1 cellular context compared by ENCODE assay signal in the genomic region with DNA sequence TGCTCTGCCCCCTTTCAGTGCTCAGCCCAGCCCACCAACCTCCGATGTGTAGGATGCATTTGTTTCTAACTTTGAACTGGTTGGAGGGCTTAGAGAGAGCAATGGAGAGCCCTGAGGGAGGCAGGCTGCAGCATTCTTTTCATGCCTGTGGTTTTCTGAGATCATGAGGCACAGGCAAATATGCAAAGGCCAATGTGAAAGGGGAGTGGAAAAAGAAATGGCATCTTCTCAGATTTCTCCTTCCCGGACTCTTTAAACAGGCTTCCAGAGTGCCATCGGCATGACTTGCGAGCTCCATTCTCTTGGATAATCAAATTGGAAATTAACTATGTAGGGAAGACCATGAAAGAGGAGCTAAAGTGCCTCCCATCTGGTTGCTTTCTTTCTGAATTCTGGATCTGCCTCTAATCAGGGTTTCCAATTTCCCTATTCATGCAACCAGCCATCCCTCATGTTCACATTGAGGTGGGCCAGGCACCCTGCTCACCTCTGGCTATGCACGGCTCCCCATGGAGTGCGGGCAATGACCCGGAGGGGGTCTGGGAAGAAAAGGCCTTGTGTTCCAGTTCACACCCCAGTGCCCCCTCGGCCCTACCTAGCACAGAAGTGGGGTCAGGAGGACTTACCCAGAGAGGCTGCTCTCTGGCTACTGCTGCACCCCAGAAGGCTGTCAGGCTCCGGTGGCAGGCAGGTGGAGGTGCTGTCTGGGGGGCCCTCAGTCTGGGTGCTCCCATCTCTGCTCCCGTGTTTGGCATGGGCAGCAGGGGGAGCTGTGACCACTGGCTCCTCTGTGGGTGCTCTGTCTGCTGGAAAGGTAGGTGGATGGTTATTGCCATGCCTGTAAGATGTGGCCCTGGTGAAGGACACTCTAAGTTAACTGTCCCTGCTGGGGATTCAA.
A peak's percentile ranks its signal among the peaks of the same experiment; 100 is the strongest.
TF ChIP-seq lines count a peak whose summit lies in the region.

No MANE protein-coding gene starts in this region.

TF ChIP-seq in HepG2, 621 proteins besides CTCF, POLR2A, EP300 and RAD21 (continued from another document and continues in another):
- TF ChIP-seq TFAP4 (IDR thresholded peaks at IDR 0.05; ENCODE audit: borderline replicate concordance, low read depth), result no peak
- 0 out of 2 replicates have a peak, but pooled peaks have one; percentile 5 for TF ChIP-seq GABPB1 (CRISPR knock-in tag; IDR thresholded peaks at IDR 0.05)
- TF ChIP-seq ZNF841 (CRISPR knock-in tag; IDR thresholded peaks at IDR 0.05; ENCODE audit: borderline replicate concordance), result no peak
- TF ChIP-seq STAG1 (CRISPR knock-in tag; IDR thresholded peaks at IDR 0.05), result peak; percentile 47
- TF ChIP-seq HOMEZ (CRISPR knock-in tag; IDR thresholded peaks at IDR 0.05; ENCODE audit: low read depth), result 0 out of 2 replicates have a peak, but pooled peaks have one; percentile 26
- no peak for TF ChIP-seq CEBPG (CRISPR knock-in tag; IDR thresholded peaks at IDR 0.05)
- TF ChIP-seq ZNF629 (CRISPR knock-in tag; conservative IDR thresholded peaks at IDR 0.05), result no peak
- no peak for TF ChIP-seq GTF3A (CRISPR knock-in tag; conservative IDR thresholded peaks at IDR 0.05)
- TF ChIP-seq ZNF790 (CRISPR knock-in tag; IDR thresholded peaks at IDR 0.05; ENCODE audit: borderline replicate concordance), result no peak
- TF ChIP-seq, protein P1, sequence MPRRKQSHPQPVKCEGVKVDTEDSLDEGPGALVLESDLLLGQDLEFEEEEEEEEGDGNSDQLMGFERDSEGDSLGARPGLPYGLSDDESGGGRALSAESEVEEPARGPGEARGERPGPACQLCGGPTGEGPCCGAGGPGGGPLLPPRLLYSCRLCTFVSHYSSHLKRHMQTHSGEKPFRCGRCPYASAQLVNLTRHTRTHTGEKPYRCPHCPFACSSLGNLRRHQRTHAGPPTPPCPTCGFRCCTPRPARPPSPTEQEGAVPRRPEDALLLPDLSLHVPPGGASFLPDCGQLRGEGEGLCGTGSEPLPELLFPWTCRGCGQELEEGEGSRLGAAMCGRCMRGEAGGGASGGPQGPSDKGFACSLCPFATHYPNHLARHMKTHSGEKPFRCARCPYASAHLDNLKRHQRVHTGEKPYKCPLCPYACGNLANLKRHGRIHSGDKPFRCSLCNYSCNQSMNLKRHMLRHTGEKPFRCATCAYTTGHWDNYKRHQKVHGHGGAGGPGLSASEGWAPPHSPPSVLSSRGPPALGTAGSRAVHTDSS (CRISPR knock-in tag; conservative IDR thresholded peaks at IDR 0.05), result no peak
- TF ChIP-seq ZFYVE20 (CRISPR knock-in tag; IDR thresholded peaks at IDR 0.05; ENCODE audit: borderline replicate concordance, low read depth), result no peak
- TF ChIP-seq ZNF850 (CRISPR knock-in tag; conservative IDR thresholded peaks at IDR 0.05), result no peak
- no peak for TF ChIP-seq RBM22 (optimal IDR thresholded peaks at IDR 0.05; ENCODE audit: low read length)
- no peak for TF ChIP-seq MED13 (CRISPR knock-in tag; IDR thresholded peaks at IDR 0.05)
- TF ChIP-seq RBM39 (IDR thresholded peaks at IDR 0.05; ENCODE audit: low read depth, low read length, poor library complexity, severe bottlenecking), result no peak
- TF ChIP-seq PCBP1 (IDR thresholded peaks at IDR 0.05; ENCODE audit: borderline replicate concordance, low read depth, low read length), result no peak
- no peak for TF ChIP-seq EEA1 (CRISPR knock-in tag; IDR thresholded peaks at IDR 0.05; ENCODE audit: borderline replicate concordance)
- no peak for TF ChIP-seq HOXA3 (CRISPR knock-in tag; IDR thresholded peaks at IDR 0.05)
- no peak for TF ChIP-seq ZFP1 (CRISPR knock-in tag; IDR thresholded peaks at IDR 0.05)
- no peak for TF ChIP-seq ZNF446 (CRISPR knock-in tag; IDR thresholded peaks at IDR 0.05)
- no peak for TF ChIP-seq ZBTB20 (CRISPR knock-in tag; IDR thresholded peaks at IDR 0.05; ENCODE audit: borderline replicate concordance, low read depth)
- no peak for TF ChIP-seq SPEN (CRISPR knock-in tag; IDR thresholded peaks at IDR 0.05; ENCODE audit: low read depth)
- TF ChIP-seq ZNF143 (CRISPR knock-in tag; IDR thresholded peaks at IDR 0.05), result no peak
- TF ChIP-seq ZNF772 (CRISPR knock-in tag; IDR thresholded peaks at IDR 0.05), result no peak
- TF ChIP-seq TCF12 (IDR thresholded peaks at IDR 0.05), result no peak
- no peak for TF ChIP-seq TCF12 (CRISPR knock-in tag; IDR thresholded peaks at IDR 0.05)
- no peak for TF ChIP-seq PREB (CRISPR knock-in tag; IDR thresholded peaks at IDR 0.05)
- TF ChIP-seq, protein P2, sequence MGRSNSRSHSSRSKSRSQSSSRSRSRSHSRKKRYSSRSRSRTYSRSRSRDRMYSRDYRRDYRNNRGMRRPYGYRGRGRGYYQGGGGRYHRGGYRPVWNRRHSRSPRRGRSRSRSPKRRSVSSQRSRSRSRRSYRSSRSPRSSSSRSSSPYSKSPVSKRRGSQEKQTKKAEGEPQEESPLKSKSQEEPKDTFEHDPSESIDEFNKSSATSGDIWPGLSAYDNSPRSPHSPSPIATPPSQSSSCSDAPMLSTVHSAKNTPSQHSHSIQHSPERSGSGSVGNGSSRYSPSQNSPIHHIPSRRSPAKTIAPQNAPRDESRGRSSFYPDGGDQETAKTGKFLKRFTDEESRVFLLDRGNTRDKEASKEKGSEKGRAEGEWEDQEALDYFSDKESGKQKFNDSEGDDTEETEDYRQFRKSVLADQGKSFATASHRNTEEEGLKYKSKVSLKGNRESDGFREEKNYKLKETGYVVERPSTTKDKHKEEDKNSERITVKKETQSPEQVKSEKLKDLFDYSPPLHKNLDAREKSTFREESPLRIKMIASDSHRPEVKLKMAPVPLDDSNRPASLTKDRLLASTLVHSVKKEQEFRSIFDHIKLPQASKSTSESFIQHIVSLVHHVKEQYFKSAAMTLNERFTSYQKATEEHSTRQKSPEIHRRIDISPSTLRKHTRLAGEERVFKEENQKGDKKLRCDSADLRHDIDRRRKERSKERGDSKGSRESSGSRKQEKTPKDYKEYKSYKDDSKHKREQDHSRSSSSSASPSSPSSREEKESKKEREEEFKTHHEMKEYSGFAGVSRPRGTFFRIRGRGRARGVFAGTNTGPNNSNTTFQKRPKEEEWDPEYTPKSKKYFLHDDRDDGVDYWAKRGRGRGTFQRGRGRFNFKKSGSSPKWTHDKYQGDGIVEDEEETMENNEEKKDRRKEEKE (IDR thresholded peaks at IDR 0.05), result no peak
- no peak for TF ChIP-seq ZNF235 (CRISPR knock-in tag; IDR thresholded peaks at IDR 0.05; ENCODE audit: borderline replicate concordance)
- no peak for TF ChIP-seq ZNF414 (CRISPR knock-in tag; IDR thresholded peaks at IDR 0.05)
- TF ChIP-seq RBAK (CRISPR knock-in tag; IDR thresholded peaks at IDR 0.05), result no peak
- no peak for TF ChIP-seq ZNF562 (CRISPR knock-in tag; IDR thresholded peaks at IDR 0.05; ENCODE audit: borderline replicate concordance)
- TF ChIP-seq, protein P3, sequence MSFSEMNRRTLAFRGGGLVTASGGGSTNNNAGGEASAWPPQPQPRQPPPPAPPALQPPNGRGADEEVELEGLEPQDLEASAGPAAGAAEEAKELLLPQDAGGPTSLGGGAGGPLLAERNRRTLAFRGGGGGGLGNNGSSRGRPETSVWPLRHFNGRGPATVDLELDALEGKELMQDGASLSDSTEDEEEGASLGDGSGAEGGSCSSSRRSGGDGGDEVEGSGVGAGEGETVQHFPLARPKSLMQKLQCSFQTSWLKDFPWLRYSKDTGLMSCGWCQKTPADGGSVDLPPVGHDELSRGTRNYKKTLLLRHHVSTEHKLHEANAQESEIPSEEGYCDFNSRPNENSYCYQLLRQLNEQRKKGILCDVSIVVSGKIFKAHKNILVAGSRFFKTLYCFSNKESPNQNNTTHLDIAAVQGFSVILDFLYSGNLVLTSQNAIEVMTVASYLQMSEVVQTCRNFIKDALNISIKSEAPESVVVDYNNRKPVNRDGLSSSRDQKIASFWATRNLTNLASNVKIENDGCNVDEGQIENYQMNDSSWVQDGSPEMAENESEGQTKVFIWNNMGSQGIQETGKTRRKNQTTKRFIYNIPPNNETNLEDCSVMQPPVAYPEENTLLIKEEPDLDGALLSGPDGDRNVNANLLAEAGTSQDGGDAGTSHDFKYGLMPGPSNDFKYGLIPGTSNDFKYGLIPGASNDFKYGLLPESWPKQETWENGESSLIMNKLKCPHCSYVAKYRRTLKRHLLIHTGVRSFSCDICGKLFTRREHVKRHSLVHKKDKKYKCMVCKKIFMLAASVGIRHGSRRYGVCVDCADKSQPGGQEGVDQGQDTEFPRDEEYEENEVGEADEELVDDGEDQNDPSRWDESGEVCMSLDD (CRISPR knock-in tag; IDR thresholded peaks at IDR 0.05; ENCODE audit: borderline replicate concordance), result no peak
- no peak for TF ChIP-seq ZNF329 (CRISPR knock-in tag; IDR thresholded peaks at IDR 0.05; ENCODE audit: low read depth)
- TF ChIP-seq CC2D1A (CRISPR knock-in tag; IDR thresholded peaks at IDR 0.05), result no peak
- TF ChIP-seq, protein P4, sequence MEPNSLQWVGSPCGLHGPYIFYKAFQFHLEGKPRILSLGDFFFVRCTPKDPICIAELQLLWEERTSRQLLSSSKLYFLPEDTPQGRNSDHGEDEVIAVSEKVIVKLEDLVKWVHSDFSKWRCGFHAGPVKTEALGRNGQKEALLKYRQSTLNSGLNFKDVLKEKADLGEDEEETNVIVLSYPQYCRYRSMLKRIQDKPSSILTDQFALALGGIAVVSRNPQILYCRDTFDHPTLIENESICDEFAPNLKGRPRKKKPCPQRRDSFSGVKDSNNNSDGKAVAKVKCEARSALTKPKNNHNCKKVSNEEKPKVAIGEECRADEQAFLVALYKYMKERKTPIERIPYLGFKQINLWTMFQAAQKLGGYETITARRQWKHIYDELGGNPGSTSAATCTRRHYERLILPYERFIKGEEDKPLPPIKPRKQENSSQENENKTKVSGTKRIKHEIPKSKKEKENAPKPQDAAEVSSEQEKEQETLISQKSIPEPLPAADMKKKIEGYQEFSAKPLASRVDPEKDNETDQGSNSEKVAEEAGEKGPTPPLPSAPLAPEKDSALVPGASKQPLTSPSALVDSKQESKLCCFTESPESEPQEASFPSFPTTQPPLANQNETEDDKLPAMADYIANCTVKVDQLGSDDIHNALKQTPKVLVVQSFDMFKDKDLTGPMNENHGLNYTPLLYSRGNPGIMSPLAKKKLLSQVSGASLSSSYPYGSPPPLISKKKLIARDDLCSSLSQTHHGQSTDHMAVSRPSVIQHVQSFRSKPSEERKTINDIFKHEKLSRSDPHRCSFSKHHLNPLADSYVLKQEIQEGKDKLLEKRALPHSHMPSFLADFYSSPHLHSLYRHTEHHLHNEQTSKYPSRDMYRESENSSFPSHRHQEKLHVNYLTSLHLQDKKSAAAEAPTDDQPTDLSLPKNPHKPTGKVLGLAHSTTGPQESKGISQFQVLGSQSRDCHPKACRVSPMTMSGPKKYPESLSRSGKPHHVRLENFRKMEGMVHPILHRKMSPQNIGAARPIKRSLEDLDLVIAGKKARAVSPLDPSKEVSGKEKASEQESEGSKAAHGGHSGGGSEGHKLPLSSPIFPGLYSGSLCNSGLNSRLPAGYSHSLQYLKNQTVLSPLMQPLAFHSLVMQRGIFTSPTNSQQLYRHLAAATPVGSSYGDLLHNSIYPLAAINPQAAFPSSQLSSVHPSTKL (CRISPR knock-in tag; IDR thresholded peaks at IDR 0.05), result peak; percentile 41
- TF ChIP-seq, protein P5, sequence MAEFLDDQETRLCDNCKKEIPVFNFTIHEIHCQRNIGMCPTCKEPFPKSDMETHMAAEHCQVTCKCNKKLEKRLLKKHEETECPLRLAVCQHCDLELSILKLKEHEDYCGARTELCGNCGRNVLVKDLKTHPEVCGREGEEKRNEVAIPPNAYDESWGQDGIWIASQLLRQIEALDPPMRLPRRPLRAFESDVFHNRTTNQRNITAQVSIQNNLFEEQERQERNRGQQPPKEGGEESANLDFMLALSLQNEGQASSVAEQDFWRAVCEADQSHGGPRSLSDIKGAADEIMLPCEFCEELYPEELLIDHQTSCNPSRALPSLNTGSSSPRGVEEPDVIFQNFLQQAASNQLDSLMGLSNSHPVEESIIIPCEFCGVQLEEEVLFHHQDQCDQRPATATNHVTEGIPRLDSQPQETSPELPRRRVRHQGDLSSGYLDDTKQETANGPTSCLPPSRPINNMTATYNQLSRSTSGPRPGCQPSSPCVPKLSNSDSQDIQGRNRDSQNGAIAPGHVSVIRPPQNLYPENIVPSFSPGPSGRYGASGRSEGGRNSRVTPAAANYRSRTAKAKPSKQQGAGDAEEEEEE (CRISPR knock-in tag; IDR thresholded peaks at IDR 0.05; ENCODE audit: borderline replicate concordance), result no peak
- TF ChIP-seq, protein P6, sequence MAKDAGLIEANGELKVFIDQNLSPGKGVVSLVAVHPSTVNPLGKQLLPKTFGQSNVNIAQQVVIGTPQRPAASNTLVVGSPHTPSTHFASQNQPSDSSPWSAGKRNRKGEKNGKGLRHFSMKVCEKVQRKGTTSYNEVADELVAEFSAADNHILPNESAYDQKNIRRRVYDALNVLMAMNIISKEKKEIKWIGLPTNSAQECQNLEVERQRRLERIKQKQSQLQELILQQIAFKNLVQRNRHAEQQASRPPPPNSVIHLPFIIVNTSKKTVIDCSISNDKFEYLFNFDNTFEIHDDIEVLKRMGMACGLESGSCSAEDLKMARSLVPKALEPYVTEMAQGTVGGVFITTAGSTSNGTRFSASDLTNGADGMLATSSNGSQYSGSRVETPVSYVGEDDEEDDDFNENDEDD (CRISPR knock-in tag; IDR thresholded peaks at IDR 0.05; ENCODE audit: borderline replicate concordance), result no peak
